ENCODE assay signal across 8 cellular contexts in the genomic region with DNA sequence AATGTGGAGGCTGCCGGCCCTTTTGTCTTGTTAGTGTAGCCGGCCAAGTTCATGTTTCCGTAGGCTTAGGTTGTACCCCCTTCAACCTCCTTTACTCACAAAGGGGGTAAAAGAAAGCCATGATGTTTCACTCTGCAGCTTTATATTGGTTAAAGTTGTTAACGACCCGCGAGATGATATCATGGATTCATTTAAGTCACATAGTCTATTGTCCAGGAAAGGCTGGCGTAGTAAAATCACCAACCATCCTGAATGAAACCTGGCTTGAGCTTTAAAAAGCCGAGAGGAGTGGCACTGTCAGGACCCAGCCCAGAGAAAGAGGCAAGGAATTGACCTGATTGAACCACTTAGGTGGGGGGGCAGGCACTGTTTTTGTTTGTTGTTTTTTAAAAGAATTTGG. TPM values are rescaled to one million over a fixed set of nuclear protein-coding genes. Genes with fewer than 3 reads are reported as not detected.
DNase-seq lines count a peak whose midpoint lies in the region; ATAC-seq and TF ChIP-seq lines count a peak whose summit lies in the region.

No MANE protein-coding gene starts in this region.

- H3K36me3 ChIP-seq in brain microvascular endothelial cell (replicated peaks): peaks cover 4% of the 10 kb centered on the region
- peaks cover 0 to 11% (median 7%) of the 10 kb centered on the region in 4 donors for H3K36me3 ChIP-seq in liver (ENCODE audit: control insufficient read depth in 4 of 4, insufficient read depth in 3 of 4, low read depth in 1 of 4, low read length in 3 of 4)
- peaks cover 6 to 21% (median 13%) of the 10 kb centered on the region in 4 donors for H3K36me3 ChIP-seq in upper lobe of left lung

- no peak for TF ChIP-seq EP300 in upper lobe of left lung (IDR thresholded peaks at IDR 0.05)

- no peaks in the 10 kb centered on the region for H3K27me3 Mint-ChIP-seq in activated naive CD4-positive, alpha-beta T cell treated with anti-CD3 and anti-CD28 coated beads for 36 hours (ENCODE audit: low read depth)

- peaks cover 5 to 25% (median 18%) of the 10 kb centered on the region in 4 donors for H3K4me1 ChIP-seq in liver (ENCODE audit: control insufficient read depth in 4 of 4, insufficient read depth in 4 of 4, low read length in 3 of 4)
- peaks cover 16 to 32% (median 17%) of the 10 kb centered on the region in 4 donors for H3K4me1 ChIP-seq in upper lobe of left lung

- CTCF ChIA-PET in activated naive CD4-positive, alpha-beta T cell treated with anti-CD3 and anti-CD28 coated beads for 36 hours (lab: Charles Lee): interaction anchor here (0.9 to 4.1 kb wide), 2 partner anchors 14 to 148 kb away, joined by 3 to 21 read pairs; no protein-coding TSS in a partner anchor
- CTCF ChIA-PET in GM10248 (lab: Yijun Ruan, JAX): interaction anchor here (1.1 to 1.3 kb wide), 4 partner anchors 9 to 291 kb away, joined by 3 to 5 read pairs (median 4); no protein-coding TSS in a partner anchor

- H3K4me3 Mint-ChIP-seq in activated naive CD4-positive, alpha-beta T cell treated with anti-CD3 and anti-CD28 coated beads for 36 hours: peak overlapping the region; percentile 76

- 3% methylated on average over 8 of the region's 8 CpGs for WGBS in liver
- 7 to 8% methylated on average over 7 to 8 of the region's 8 CpGs for WGBS in upper lobe of left lung, 2 donors

- POLR2A ChIA-PET in GM10248 (lab: Yijun Ruan, JAX): interaction anchor here (0.6 kb wide), 1 partner anchor 337 kb away, joined by 3 read pairs; no protein-coding TSS in a partner anchor

- H3K27ac ChIP-seq in brain microvascular endothelial cell (peak overlapping the region; percentile 36), liver (ENCODE audit: low read depth in 1 of 2, low read length in 2 of 2) (peak overlapping the region; percentile 73 to 75), upper lobe of left lung (peak overlapping the region; percentile 68 to 93 (median 86))

- H3K9me3 ChIP-seq in liver (ENCODE audit: control insufficient read depth in 4 of 4, low read length in 3 of 4): no peaks in the 10 kb centered on the region
- H3K9me3 ChIP-seq in upper lobe of left lung: no peaks in the 10 kb centered on the region

- ATAC-seq in upper lobe of left lung (ENCODE audit: low FRiP score in 2 of 2) (no peak), GM19452 (IDR thresholded peaks at IDR 0.05; ENCODE audit: unreplicated experiment) (no peak)

- no peaks in the 10 kb centered on the region for H3K27me3 ChIP-seq in brain microvascular endothelial cell (replicated peaks)
- H3K27me3 ChIP-seq in liver (ENCODE audit: control insufficient read depth in 4 of 4, insufficient read depth in 4 of 4, low read length in 3 of 4): no peaks in the 10 kb centered on the region
- H3K27me3 ChIP-seq in upper lobe of left lung: no peaks in the 10 kb centered on the region

- TF ChIP-seq RAD21 in liver (IDR thresholded peaks at IDR 0.05): no peak

- no peak for TF ChIP-seq CTCF in brain microvascular endothelial cell (IDR thresholded peaks at IDR 0.05; ENCODE audit: low read depth, low read length, missing control alignments)
- no peak for TF ChIP-seq CTCF in liver (IDR thresholded peaks at IDR 0.05; ENCODE audit: low read depth, low read length, missing input control)
- TF ChIP-seq CTCF in upper lobe of left lung (IDR thresholded peaks at IDR 0.05): no peak
- TF ChIP-seq CTCF in GM10248 (IDR thresholded peaks at IDR 0.05; ENCODE audit: control extremely low read depth, extremely low read depth, low read depth, missing control alignments): no peak

- peaks cover 30% of the 10 kb centered on the region for H3K4me1 Mint-ChIP-seq in activated naive CD4-positive, alpha-beta T cell treated with anti-CD3 and anti-CD28 coated beads for 36 hours (ENCODE audit: low read depth)

- no peak overlapping the region for H3K27ac Mint-ChIP-seq in activated naive CD4-positive, alpha-beta T cell treated with anti-CD3 and anti-CD28 coated beads for 36 hours

- no peak for DNase-seq in activated naive CD4-positive, alpha-beta T cell treated with anti-CD3 and anti-CD28 coated beads for 36 hours
- no peak for DNase-seq in activated naive CD4-positive, alpha-beta T cell (lab: John Stamatoyannopoulos, UW)
- no peak for DNase-seq in brain microvascular endothelial cell
- DNase-seq in upper lobe of left lung: no peak
- no peak for DNase-seq in NCI-H82 treated with DMSO at 0.1 percent for 48 hours (lab: John Stamatoyannopoulos, UW; ENCODE audit: unreplicated experiment)
- DNase-seq in GM10248 (ENCODE audit: extremely low spot score): no peak

- TF ChIP-seq POLR2A in upper lobe of left lung (IDR thresholded peaks at IDR 0.05): no peak

- intact Hi-C loops in activated naive CD4-positive, alpha-beta T cell treated with anti-CD3 and anti-CD28 coated beads for 36 hours (cut with micrococcal nuclease): loop anchor here (1.0 kb wide), 3 partner anchors 45 to 475 kb away; partner anchors contain the start of genes MMAB and MVK

- H3K9me3 Mint-ChIP-seq in activated naive CD4-positive, alpha-beta T cell treated with anti-CD3 and anti-CD28 coated beads for 36 hours: no peaks in the 10 kb centered on the region

- peak overlapping the region; percentile 63 to 83 for H3K9ac ChIP-seq in liver (ENCODE audit: low read depth in 1 of 2, low read length in 2 of 2)

- peak overlapping the region; percentile 81 for H3K4me3 ChIP-seq in brain microvascular endothelial cell (ENCODE audit: low read depth, low read length)
- H3K4me3 ChIP-seq in liver (ENCODE audit: low read depth in 1 of 3, low read length in 3 of 3): peak overlapping the region; percentile 74 to 89 (median 85)
- H3K4me3 ChIP-seq in upper lobe of left lung: peak overlapping the region; percentile 79 to 91 (median 82)

- peaks cover 24% of the 10 kb centered on the region for H3K36me3 Mint-ChIP-seq in activated naive CD4-positive, alpha-beta T cell treated with anti-CD3 and anti-CD28 coated beads for 36 hours (ENCODE audit: low read depth)

- in situ Hi-C loops in brain microvascular endothelial cell (cut with HindIII; ENCODE audit: low pct_ligation_motif_present, low sequenced_read_pairs): no loop called here

TF ChIP-seq in liver, 16 proteins besides CTCF, POLR2A, EP300 and RAD21 (continues in another document):
- TF ChIP-seq EGR1 (IDR thresholded peaks at IDR 0.05; ENCODE audit: low read depth in 2 of 2): no peak
- no peak for TF ChIP-seq FOXA2 (IDR thresholded peaks at IDR 0.05)
- no peak for TF ChIP-seq NR2F2 (IDR thresholded peaks at IDR 0.05)
- TF ChIP-seq ATF3 (IDR thresholded peaks at IDR 0.05): no peak
- no peak for TF ChIP-seq REST (IDR thresholded peaks at IDR 0.05)
- TF ChIP-seq, protein P1, sequence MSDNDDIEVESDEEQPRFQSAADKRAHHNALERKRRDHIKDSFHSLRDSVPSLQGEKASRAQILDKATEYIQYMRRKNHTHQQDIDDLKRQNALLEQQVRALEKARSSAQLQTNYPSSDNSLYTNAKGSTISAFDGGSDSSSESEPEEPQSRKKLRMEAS (IDR thresholded peaks at IDR 0.05): no peak

RNA-seq across cellular contexts. Expression of gene UNG, which starts 1.3 kb away (rescaled TPM):
- 10 to 100 TPM; 58.2 to 64.0 TPM for total RNA-seq in activated naive CD4-positive, alpha-beta T cell treated with anti-CD3 and anti-CD28 coated beads for 36 hours
- 10 to 100 TPM in 1 of 2 donors, 1 to 10 TPM in 1; 9.4 to 22.1 TPM for total RNA-seq in liver
- polyA plus RNA-seq in liver: 10 to 100 TPM; 14.1 to 15.7 TPM
- total RNA-seq in upper lobe of left lung: 10 to 100 TPM in 4 of 6 donors, 1 to 10 TPM in 2; 8.2 to 27.6 (median 15.5) TPM

RNA-seq across cellular contexts. Expression of gene ALKBH2, which starts 5.4 kb away (rescaled TPM):
- total RNA-seq in activated naive CD4-positive, alpha-beta T cell treated with anti-CD3 and anti-CD28 coated beads for 36 hours: 10 to 100 TPM; 31.1 to 32.7 TPM
- total RNA-seq in liver (10 to 100 TPM in 1 of 2 donors, 1 to 10 TPM in 1; 6.8 to 24.2 TPM), upper lobe of left lung (10 to 100 TPM in 4 of 6 donors, 1 to 10 TPM in 2; 1.9 to 16.4 (median 12.4) TPM)
- 10 to 100 TPM; 15.7 to 24.7 TPM for polyA plus RNA-seq in liver

RNA-seq across cellular contexts. Expression of gene ACACB, which starts 17.7 kb away (rescaled TPM):
- total RNA-seq in activated naive CD4-positive, alpha-beta T cell treated with anti-CD3 and anti-CD28 coated beads for 36 hours: 10 to 100 TPM; 11.0 to 11.8 TPM
- 100 to 1,000 TPM in 1 of 2 donors, 10 to 100 TPM in 1; 12.9 to 288 TPM for total RNA-seq in liver
- polyA plus RNA-seq in liver: 10 to 100 TPM; 46.5 to 57.8 TPM
- 100 to 1,000 TPM in 2 of 6 donors, 10 to 100 TPM in 4; 26.3 to 202 (median 36.3) TPM for total RNA-seq in upper lobe of left lung

RNA-seq across cellular contexts. Expression of gene USP30, which starts 46.3 kb away (rescaled TPM):
- total RNA-seq in activated naive CD4-positive, alpha-beta T cell treated with anti-CD3 and anti-CD28 coated beads for 36 hours: 10 to 100 TPM; 11.0 to 11.5 TPM
- total RNA-seq in liver: 10 to 100 TPM in 1 of 2 donors, 1 to 10 TPM in 1; 6.4 to 12.1 TPM
- polyA plus RNA-seq in liver: 10 to 100 TPM in 1 of 2 donors, 1 to 10 TPM in 1; 7.8 to 11.0 TPM
- total RNA-seq in upper lobe of left lung: 10 to 100 TPM in 5 of 6 donors, 1 to 10 TPM in 1; 10.0 to 18.0 (median 15.0) TPM

Comparison
In these comparisons a context has a peak if more than half of its experiments do, and no peak if none do; other contexts are left out.
1. H3K27ac ChIP-seq: peak in every context shown above with its lines; median percentile 86 in upper lobe of left lung; 74 in liver; 36 in brain microvascular endothelial cell.